12 cellular contexts compared by ENCODE assay signal in genomic region chr15:32669870-32670623, GRCh38. TPM values are rescaled to one million over a fixed set of nuclear protein-coding genes. Genes with fewer than 3 reads are reported as not detected.
DNase-seq lines count a peak whose midpoint lies in the region; ATAC-seq and TF ChIP-seq lines count a peak whose summit lies in the region.
"Had no signal": no experiment of that assay in that cellular context is flagged by ENCODE, and none has a peak within 500 bp of the region (broad histone marks: within the 10 kb centered on the region; RNA-seq: fewer than 3 reads in every experiment).

No MANE protein-coding gene starts in this region.

- ATAC-seq in Right ventricle myocardium inferior (peak; percentile 46), left lobe of liver (peak; percentile 80), HG02623 (IDR thresholded peaks at IDR 0.05; ENCODE audit: unreplicated experiment) (no peak)

- TF ChIP-seq CTCF in vagina (IDR thresholded peaks at IDR 0.05) = no peak

- no peaks in the 10 kb centered on the region for H3K36me3 ChIP-seq in vagina

- peaks cover 27% of the 10 kb centered on the region for H3K4me1 ChIP-seq in vagina

- intact Hi-C loops in Right ventricle myocardium inferior (cut with DNase I) = loop anchor here (10.0 kb wide), 1 partner anchor 285 kb away; no protein-coding TSS in a partner anchor
- intact Hi-C loops in cardiac septum (cut with DNase I) = loop anchor here (10.0 kb wide), 1 partner anchor 285 kb away; no protein-coding TSS in a partner anchor
- intact Hi-C loops in vagina (cut with DNase I) = loop anchor here (5.0 to 10.0 kb wide), 3 partner anchors 55 to 287 kb away; no protein-coding TSS in a partner anchor

- DNase-seq in Right ventricle myocardium inferior (ENCODE audit: missing footprints) (no peak), cardiac septum (ENCODE audit: low spot score) (no peak), dedifferentiated amniotic fluid mesenchymal stem cell (ENCODE audit: extremely low spot score) (peak; percentile 87), left lobe of liver (ENCODE audit: low spot score) (no peak), vagina (ENCODE audit: extremely low spot score in 2 of 2) (no peak), cerebellar nuclear complex (lab: John Stamatoyannopoulos, UW) (no peak)
- DNase-seq in stimulated activated CD4-positive, alpha-beta T cell treated with anti-CD3 and anti-CD28 coated beads, Interleukin-4, amount 100 ng/mL, for 4 hours = no peak
- DNase-seq: ACHN; activated T-cell treated with anti-CD3 and anti-CD28 coated beads, Interleukin-2, amount 50 U/mL, for 1 hour; SIG-M5; small intestine had no signal

- no peaks in the 10 kb centered on the region for H3K9me3 ChIP-seq in vagina

- TF ChIP-seq POLR2A in vagina (IDR thresholded peaks at IDR 0.05) = no peak

- no peaks in the 10 kb centered on the region for H3K27me3 ChIP-seq in vagina

- no peak overlapping the region for H3K4me3 ChIP-seq in vagina

- peak overlapping the region; percentile 78 for H3K27ac ChIP-seq in vagina

RNA-seq across cellular contexts. Expression of gene SCG5, which starts 28.5 kb away (rescaled TPM):
- not detected for total RNA-seq in Right ventricle myocardium inferior
- total RNA-seq in cardiac septum = 0.30 TPM
- total RNA-seq in left lobe of liver = 16.5 TPM
- 6.1 TPM for total RNA-seq in vagina

RNA-seq across cellular contexts. Expression of gene GREM1, which starts 47.8 kb away (rescaled TPM):
- not detected for total RNA-seq in Right ventricle myocardium inferior
- 0.59 TPM for total RNA-seq in cardiac septum
- 2.2 TPM for total RNA-seq in left lobe of liver
- 122 TPM for total RNA-seq in vagina

RNA-seq across cellular contexts. Expression of gene ARHGAP11A, which starts 54.7 kb away (rescaled TPM):
- 1.7 TPM for total RNA-seq in Right ventricle myocardium inferior
- 1.7 TPM for total RNA-seq in cardiac septum
- total RNA-seq in left lobe of liver = 1.8 TPM
- total RNA-seq in vagina = 7.4 TPM

Comparison
In these comparisons a context has a peak if more than half of its experiments do, and no peak if none do; other contexts are left out.
1. RNA of gene GREM1, which starts 47.8 kb away (total RNA-seq): 122 TPM in vagina (single experiment); 2.2 TPM in left lobe of liver (single experiment), 0.59 TPM in cardiac septum (single experiment) and not detected in Right ventricle myocardium inferior (single experiment); every median in the first group is over 10 times any median in the second.